ENCODE assay signal across 11 cellular contexts in genomic region chr2:219344756-219345458, GRCh38. TPM values are rescaled to one million over a fixed set of nuclear protein-coding genes. Genes with fewer than 3 reads are reported as not detected.
A peak's percentile ranks its signal among the peaks of the same experiment; 100 is the strongest.
DNase-seq lines count a peak whose midpoint lies in the region; ATAC-seq and TF ChIP-seq lines count a peak whose summit lies in the region.
"Had no signal": no experiment of that assay in that cellular context is flagged by ENCODE, and none has a peak within 500 bp of the region (broad histone marks: within the 10 kb centered on the region; RNA-seq: fewer than 3 reads in every experiment).

No MANE protein-coding gene starts in this region.

- no peaks in the 10 kb centered on the region for H3K36me3 Mint-ChIP-seq in WTC11
- H3K36me3 Mint-ChIP-seq: T-cell had no signal

- H2AFZ ChIP-seq in GM23248 (no peak overlapping the region), parathyroid adenoma (peak overlapping the region; percentile 22)

- no peak overlapping the region for H3K9ac ChIP-seq in GM23248
- H3K9ac ChIP-seq in parathyroid adenoma = no peak overlapping the region

- H3K36me3 ChIP-seq in GM23248 (ENCODE audit: low read depth) = no peaks in the 10 kb centered on the region
- no peaks in the 10 kb centered on the region for H3K36me3 ChIP-seq in parathyroid adenoma (ENCODE audit: control insufficient read depth, insufficient read depth, low read length)
- H3K36me3 ChIP-seq: ascending aorta had no signal

- WGBS in GM23248 (ENCODE audit: low coverage in 1 of 2, low lambda C conversion rate in 2 of 2, missing lambda C conversion rate in 2 of 2), 2 experiments = 69 to 72% methylated on average over 6 of the region's 6 CpGs

- no peak overlapping the region for H3K4me3 ChIP-seq in GM23248
- H3K4me3 ChIP-seq in epithelial cell of esophagus (ENCODE audit: low read length) = no peak overlapping the region
- no peak overlapping the region for H3K4me3 ChIP-seq in parathyroid adenoma (ENCODE audit: low read depth, low read length)
- H3K4me3 ChIP-seq: ascending aorta, mucosa of descending colon had no signal

- no peak overlapping the region for H3K27ac Mint-ChIP-seq in WTC11
- H3K27ac Mint-ChIP-seq: T-cell had no signal

- CTCF ChIA-PET in WTC11 (lab: Charles Lee) = interaction anchor here (0.7 to 1.8 kb wide), 8 partner anchors 9 to 315 kb away, joined by 3 to 10 read pairs (median 4); partner anchors contain the start of gene DES

- in situ Hi-C loops in GM23248 (cut with MboI) = no loop called here

- H3K27me3 ChIP-seq in GM23248 (replicated peaks; ENCODE audit: insufficient read depth) (peaks cover 7% of the 10 kb centered on the region; the same call in 1 of the 2 replicates), parathyroid adenoma (ENCODE audit: control insufficient read depth, insufficient read depth, low read length) (no peaks in the 10 kb centered on the region)
- H3K27me3 ChIP-seq: ascending aorta had no signal

- no peaks in the 10 kb centered on the region for H3K9me3 Mint-ChIP-seq in WTC11
- H3K9me3 Mint-ChIP-seq: T-cell had no signal

- POLR2A ChIA-PET in WTC11 (lab: Charles Lee) = interaction anchor here (1.2 kb wide), 1 partner anchor 13 kb away, joined by 6 read pairs; no protein-coding TSS in a partner anchor

- ATAC-seq in HG02759 (IDR thresholded peaks at IDR 0.05; ENCODE audit: unreplicated experiment) = no peak
- no peak for ATAC-seq in HG02840 (IDR thresholded peaks at IDR 0.05; ENCODE audit: low FRiP score, unreplicated experiment)
- no peak; the same call in 1 of the 2 replicates for ATAC-seq in WTC11
- ATAC-seq: mucosa of descending colon, T-cell had no signal

- H3K79me2 ChIP-seq in GM23248 (ENCODE audit: insufficient read depth) (no peaks in the 10 kb centered on the region), parathyroid adenoma (no peaks in the 10 kb centered on the region)

- H3K9me3 ChIP-seq in GM23248 (ENCODE audit: low read depth) = no peaks in the 10 kb centered on the region
- no peaks in the 10 kb centered on the region for H3K9me3 ChIP-seq in parathyroid adenoma (ENCODE audit: control insufficient read depth, low read length)
- H3K9me3 ChIP-seq: ascending aorta, mucosa of descending colon had no signal

- no peaks in the 10 kb centered on the region for H3K9me2 ChIP-seq in GM23248 (ENCODE audit: insufficient read depth)

- H3K4me2 ChIP-seq in GM23248 (ENCODE audit: unreplicated experiment) (no peak overlapping the region), parathyroid adenoma (ENCODE audit: low read length) (no peak overlapping the region)

- DNase-seq in GM23248 (peak; percentile 19), NCI-H774 (lab: John Stamatoyannopoulos, UW) (peak; percentile 34), epithelial cell of esophagus (ENCODE audit: low read depth) (peak; percentile 20), WTC11 (ENCODE audit: low spot score) (no peak), AG20443 (ENCODE audit: low spot score) (no peak)
- DNase-seq: T-cell had no signal

- peaks cover 12% of the 10 kb centered on the region for H3K27me3 Mint-ChIP-seq in WTC11 (ENCODE audit: low read depth)

- no peaks in the 10 kb centered on the region for H4K20me1 ChIP-seq in GM23248 (ENCODE audit: insufficient read depth)

- H3K27ac ChIP-seq in GM23248 = no peak overlapping the region
- no peak overlapping the region for H3K27ac ChIP-seq in parathyroid adenoma
- H3K27ac ChIP-seq: ascending aorta had no signal

- no peaks in the 10 kb centered on the region for H3K4me1 Mint-ChIP-seq in WTC11

- no peaks in the 10 kb centered on the region for H3F3A ChIP-seq in GM23248 (ENCODE audit: insufficient read depth)

- H3K4me1 ChIP-seq in GM23248 (ENCODE audit: insufficient read depth) (no peaks in the 10 kb centered on the region), parathyroid adenoma (peaks cover 2% of the 10 kb centered on the region)
- H3K4me1 ChIP-seq: ascending aorta had no signal

- TF ChIP-seq CTCF in epithelial cell of esophagus (IDR thresholded peaks at IDR 0.05; ENCODE audit: insufficient read depth, low read depth, low read length, missing control alignments) (no peak), parathyroid adenoma (IDR thresholded peaks at IDR 0.05) (no peak), WTC11 (IDR thresholded peaks at IDR 0.05) (no peak)

- H3K4me3 Mint-ChIP-seq in WTC11 = no peak overlapping the region
- H3K4me3 Mint-ChIP-seq: T-cell had no signal

TF ChIP-seq in WTC11, 78 proteins besides CTCF, POLR2A, EP300 and RAD21:
- no peak for TF ChIP-seq FOXP1 (CRISPR knock-in tag; IDR thresholded peaks at IDR 0.05; ENCODE audit: borderline replicate concordance)
- no peak for TF ChIP-seq ZNF532 (CRISPR knock-in tag; IDR thresholded peaks at IDR 0.05; ENCODE audit: borderline replicate concordance)

RNA-seq across cellular contexts. Expression of gene RESP18, which starts 12.4 kb away (rescaled TPM):
- total RNA-seq in GM23248 (2014; rRNA removed; shearing (Covaris generic)) = not detected in 2 replicates
- polyA plus RNA-seq in GM23248 (2016; fragmentation: Nextera tagmentation; extraction: Ambion mirVana) = not detected in 2 replicates
- total RNA-seq in WTC11 (2021) = not detected in 3 replicates
- total RNA-seq: ascending aorta, mucosa of descending colon, T-cell had no signal

RNA-seq across cellular contexts. Expression of gene PTPRN, which starts 35.7 kb away (rescaled TPM):
- 50.5 and 54.1 TPM in 2 replicates for total RNA-seq in GM23248 (2014; rRNA removed; shearing (Covaris generic))
- 29.2 and 30.5 TPM in 2 replicates for polyA plus RNA-seq in GM23248 (2016; fragmentation: Nextera tagmentation; extraction: Ambion mirVana)
- total RNA-seq in WTC11 (2021) = 3.8 to 5.7 TPM (median 5.2 TPM) in 3 replicates
- total RNA-seq: ascending aorta had no signal

RNA-seq across cellular contexts. Expression of gene DNPEP, which starts 42.8 kb away (rescaled TPM):
- total RNA-seq in GM23248 (2014; rRNA removed; shearing (Covaris generic)) = 79.8 and 84.5 TPM in 2 replicates
- polyA plus RNA-seq in GM23248 (2016; fragmentation: Nextera tagmentation; extraction: Ambion mirVana) = 54.5 and 57.5 TPM in 2 replicates
- total RNA-seq in WTC11 (2021) = 65.8 to 70.2 TPM (median 67.6 TPM) in 3 replicates

Comparison
In these comparisons a context has a peak if more than half of its experiments do, and no peak if none do; other contexts are left out.
1. DNase-seq: peak in GM23248 (single experiment), NCI-H774 (single experiment) and epithelial cell of esophagus (single experiment); none in WTC11 (single experiment) and AG20443 (single experiment).